Comparison of ENCODE assay signal across 27 cellular contexts in the genomic region with DNA sequence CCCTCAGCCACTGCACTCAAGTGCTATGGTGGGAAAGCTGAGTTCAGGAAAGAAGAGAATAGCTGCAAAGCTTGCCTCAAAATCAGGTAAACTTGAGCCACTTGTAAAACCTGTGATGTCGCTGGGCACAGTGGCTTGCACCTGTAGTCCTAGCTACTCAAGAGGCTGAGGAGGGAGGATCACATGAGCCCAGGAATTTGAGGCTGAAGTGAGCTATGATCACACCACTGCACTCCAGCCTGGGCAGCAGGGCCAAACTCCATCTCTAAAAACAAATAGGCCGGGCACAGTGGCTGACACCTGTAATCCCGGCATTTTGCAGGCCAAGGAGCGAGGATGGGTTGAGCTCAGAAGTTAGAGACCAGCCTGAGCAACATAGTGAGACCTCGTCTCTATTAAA.
"Had no signal": no experiment of that assay in that cellular context is flagged by ENCODE, and none has a peak within 500 bp of the region (broad histone marks: within the 10 kb centered on the region; RNA-seq: fewer than 3 reads in every experiment).

No MANE protein-coding gene starts in this region.

- H3K4me1 ChIP-seq: adrenal gland had no signal

- DNase-seq: activated CD4-positive, alpha-beta T cell treated with anti-CD3 and anti-CD28 coated beads for 36 hours; activated CD4-positive, alpha-beta T cell treated with anti-CD3 and anti-CD28 coated beads, Interleukin-2, amount 10 ng/mL, durations not matched to agents 7 days and 5 days; activated CD4-positive, alpha-beta T cell treated with anti-CD3 and anti-CD28 coated beads, Interleukin-2, amount 50 U/mL, for 48 hours; activated CD8-positive, alpha-beta T cell treated with anti-CD3 and anti-CD28 coated beads, Interleukin-2, amount 10 ng/mL, durations not matched to agents 7 days and 5 days; activated gamma-delta T cell; activated naive CD4-positive, alpha-beta T cell treated with anti-CD3 and anti-CD28 coated beads for 36 hours; activated T-cell treated with anti-CD3 and anti-CD28 coated beads, Interleukin-2, amount 50 U/mL, for 24 hours; adrenal gland; caudate nucleus; cerebellar nuclear complex; NCI-H1048; NCI-H1105 treated with DMSO at 0.1 percent for 48 hours; NCI-H1436 treated with DMSO at 0.1 percent for 48 hours; NCI-H1694 treated with DMSO at 0.1 percent for 48 hours; NCI-H2029; NCI-H345; NCI-H526; NCI-H748 treated with DMSO at 0.1 percent for 48 hours; SHP77 treated with DMSO at 0.1 percent for 48 hours; T-cell; T-helper 17 cell had no signal

- FAIRE-seq: bronchial epithelial cell had no signal

- H3K36me3 ChIP-seq: adrenal gland, SJSA1 had no signal

- H3K4me3 ChIP-seq: adrenal gland, SJSA1 had no signal

- ATAC-seq: activated CD4-positive, alpha-beta T cell treated with anti-CD3 and anti-CD28 coated beads for 36 hours; activated CD4-positive, CD25-positive, alpha-beta regulatory T cell treated with anti-CD3 and anti-CD28 coated beads, Interleukin-2, amount 50 U/mL, for 24 hours; activated CD8-positive, alpha-beta T cell treated with anti-CD3 and anti-CD28 coated beads, Interleukin-2, amount 10 ng/mL, durations not matched to agents 7 days and 5 days; activated naive CD4-positive, alpha-beta T cell treated with anti-CD3 and anti-CD28 coated beads, Interleukin-2, amount 50 U/mL, for 72 hours; Panc1; T-cell; T-helper 17 cell; WTC11 had no signal

- H3K27me3 ChIP-seq: adrenal gland, SJSA1 had no signal

- H3K27ac ChIP-seq: adrenal gland, SJSA1 had no signal

- H3K9me3 ChIP-seq: adrenal gland, SJSA1 had no signal
